In the genomic region with DNA sequence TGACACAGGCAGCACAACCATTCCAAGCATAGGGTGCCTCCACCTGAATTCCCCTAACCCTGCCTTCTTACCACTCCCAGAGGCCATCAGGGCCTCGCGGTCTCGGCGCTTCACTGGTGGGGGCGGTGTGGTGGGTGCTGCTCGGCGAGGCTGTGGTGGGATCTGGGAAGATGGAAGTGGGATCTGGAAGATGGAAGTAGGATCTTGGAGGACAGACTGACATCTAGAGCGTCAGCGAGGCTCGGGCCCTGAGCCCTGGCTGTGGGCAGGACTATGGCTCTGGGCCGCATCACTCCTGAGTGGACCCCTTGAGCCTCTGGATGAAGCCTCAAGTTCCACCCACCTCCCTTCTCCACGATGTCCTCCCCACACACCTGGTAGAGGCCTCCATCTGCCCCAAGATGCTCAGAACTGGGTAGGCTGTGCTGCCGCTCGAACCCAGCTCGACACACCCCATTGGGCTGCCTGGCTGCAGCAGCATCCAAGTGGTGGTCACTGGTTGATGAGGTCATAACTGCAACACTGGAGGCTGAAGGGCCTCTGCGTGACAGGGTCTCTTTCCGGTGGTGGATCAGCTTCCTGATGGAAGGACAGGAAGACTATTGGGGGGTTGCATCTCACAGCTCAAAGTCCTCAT, we compare ENCODE assay signal across 27 cellular contexts. TPM values are rescaled to one million over a fixed set of nuclear protein-coding genes. Genes with fewer than 3 reads are reported as not detected.
DNase-seq lines count a peak whose midpoint lies in the region; ATAC-seq, FAIRE-seq and TF ChIP-seq lines count a peak whose summit lies in the region.
"Had no signal": no experiment of that assay in that cellular context is flagged by ENCODE, and none has a peak within 500 bp of the region (broad histone marks: within the 10 kb centered on the region; RNA-seq: fewer than 3 reads in every experiment).

No MANE protein-coding gene starts in this region.

- in situ Hi-C loops in HepG2 (cut with HindIII; ENCODE audit: extremely low pct_ligation_motif_present, low pct_unique_long_range_greater_than_20kb) = no loop called here

- TF ChIP-seq RAD21 in HepG2 (CRISPR knock-in tag; IDR thresholded peaks at IDR 0.05) = no peak

- no peaks in the 10 kb centered on the region for H3K9me3 Mint-ChIP-seq in nephron progenitor cell
- H3K9me3 Mint-ChIP-seq: CD4-positive, alpha-beta T cell; HFFc6 had no signal

- 95% methylated on average over 12 of the region's 17 CpGs for WGBS in HepG2 (ENCODE audit: low lambda C conversion rate)
- 100% methylated on average over 1 of the region's 17 CpGs for WGBS in right lobe of liver (ENCODE audit: insufficient coverage, low coverage, low lambda C conversion rate, missing lambda C conversion rate)

- no peak overlapping the region for H3K9ac ChIP-seq in HepG2 (ENCODE audit: insufficient read depth, low read depth, low read length)
- H3K9ac ChIP-seq: BLaER1 treated with 17β-estradiol and CSF1 and Interleukin-3, amounts not matched to agents 10 nM and 100 nM had no signal

- 0 out of 2 replicates have a peak, but pooled peaks cover 4% of the 10 kb centered on the region for H4K20me1 ChIP-seq in HepG2 (ENCODE audit: insufficient read depth, low read length)

- H3K36me3 Mint-ChIP-seq in nephron progenitor cell (ENCODE audit: low read depth) = peaks cover 36% of the 10 kb centered on the region

- H3K36me3 ChIP-seq in HepG2 (replicated peaks in 1 of 2; ENCODE audit: control insufficient read depth in 1 of 2, insufficient read depth in 2 of 2, low read length in 2 of 2) (peaks cover 39 to 63% of the 10 kb centered on the region in 2 experiments), right lobe of liver (peaks cover 0 to 11% (median 10%) of the 10 kb centered on the region in 4 donors), ascending aorta (peaks cover 50 to 56% of the 10 kb centered on the region in 2 donors)

- no peak for TF ChIP-seq POLR2A in HepG2 (IDR thresholded peaks at IDR 0.05; ENCODE audit: insufficient read depth in 1 of 2, low read depth in 2 of 2, low read length in 2 of 2)
- TF ChIP-seq POLR2A in right lobe of liver (IDR thresholded peaks at IDR 0.05) = no peak

- peak overlapping the region; percentile 57 for H3K27ac Mint-ChIP-seq in nephron progenitor cell
- H3K27ac Mint-ChIP-seq: CD4-positive, alpha-beta T cell; HFFc6 had no signal

- H3K4me2 ChIP-seq in HepG2 (ENCODE audit: low read depth, low read length) = no peak overlapping the region
- H3K4me2 ChIP-seq: A549 had no signal

- peaks cover 25% of the 10 kb centered on the region for H3K79me2 ChIP-seq in HepG2 (ENCODE audit: insufficient read depth, low read length)

- POLR2A ChIA-PET in HepG2 (lab: Yijun Ruan, JAX) = no interaction called here

- no peak for DNase-seq in HepG2 (ENCODE audit: low spot score)
- DNase-seq in right lobe of liver = no peak
- DNase-seq in nephron progenitor cell = no peak
- peak; percentile 60 for DNase-seq in posterior vena cava (ENCODE audit: low spot score)
- no peak for DNase-seq in ascending aorta (ENCODE audit: low spot score in 2 of 2)
- DNase-seq in SIG-M5 (lab: John Stamatoyannopoulos, UW) = no peak
- DNase-seq in DMS79 treated with DMSO at 0.1 percent for 48 hours (lab: John Stamatoyannopoulos, UW) = no peak
- DNase-seq: AML-193; CD4-positive, alpha-beta T cell; DMS53; GOT3; HFFc6; NCI-H1092; NCI-H1417 treated with DMSO at 0.1 percent for 48 hours; NCI-H1694 treated with DMSO at 0.1 percent for 48 hours; NCI-H2081 treated with DMSO at 0.1 percent for 48 hours; NCI-H2171; NCI-H226; NCI-H510A; NCI-H69 had no signal

- FAIRE-seq in HepG2 (lab: Jason Lieb, UNC) = no peak
- FAIRE-seq: A549, G401.6, HTR-8/SVneo had no signal

- TF ChIP-seq EP300 in HepG2 (IDR thresholded peaks at IDR 0.05; ENCODE audit: low read depth in 2 of 2, low read length in 2 of 2) = no peak
- no peak for TF ChIP-seq EP300 in HepG2 (CRISPR knock-in tag; IDR thresholded peaks at IDR 0.05; ENCODE audit: borderline replicate concordance)

- peaks cover 31% of the 10 kb centered on the region for H3K4me1 Mint-ChIP-seq in nephron progenitor cell

- no peak for ATAC-seq in HepG2
- ATAC-seq in right lobe of liver = no peak
- ATAC-seq: A549, Panc1 had no signal

- H3K27me3 Mint-ChIP-seq in nephron progenitor cell (ENCODE audit: low read depth, poor library complexity) = peaks cover 6% of the 10 kb centered on the region
- H3K27me3 Mint-ChIP-seq: CD4-positive, alpha-beta T cell had no signal

- no TSS peak for BruUV-seq in HepG2 (replicated peaks; lab: Mats Ljungman, UMichigan)

- intact Hi-C loops in HepG2 (cut with micrococcal nuclease; ENCODE audit: unreplicated experiment) = no loop called here
- intact Hi-C loops in right lobe of liver (cut with DNase I) = no loop called here
- intact Hi-C loops in posterior vena cava (cut with DNase I) = loop anchor here in 1 of 2 donors (10.0 kb wide), 1 partner anchor 217 kb away; a partner anchor contains a TSS
- intact Hi-C loops in ascending aorta (cut with DNase I) = no loop called here

- H3K9me3 ChIP-seq in HepG2 (ENCODE audit: low read length) (no peaks in the 10 kb centered on the region), right lobe of liver (no peaks in the 10 kb centered on the region), ascending aorta (no peaks in the 10 kb centered on the region)
- H3K9me3 ChIP-seq: A549; BLaER1 treated with 17β-estradiol and CSF1 and Interleukin-3, amounts not matched to agents 10 nM and 100 nM; HAP-1 had no signal

- H3K4me3 ChIP-seq in HepG2 (replicated peaks in 1 of 3; ENCODE audit: insufficient read depth in 1 of 3, low read depth in 2 of 3, low read length in 3 of 3) = no peak overlapping the region
- no peak overlapping the region for H3K4me3 ChIP-seq in right lobe of liver
- H3K4me3 ChIP-seq in ascending aorta = no peak overlapping the region
- H3K4me3 ChIP-seq: A549; BLaER1 treated with 17β-estradiol and CSF1 and Interleukin-3, amounts not matched to agents 10 nM and 100 nM; HAP-1; SJSA1 had no signal

- TF ChIP-seq CTCF in HepG2 (CRISPR knock-in tag; IDR thresholded peaks at IDR 0.05) = no peak
- TF ChIP-seq CTCF in right lobe of liver (IDR thresholded peaks at IDR 0.05) = no peak
- TF ChIP-seq CTCF in nephron progenitor cell (IDR thresholded peaks at IDR 0.05) = no peak
- no peak for TF ChIP-seq CTCF in ascending aorta (IDR thresholded peaks at IDR 0.05)

- H2AFZ ChIP-seq in HepG2 (ENCODE audit: low read length) = no peak overlapping the region

- H3K4me3 Mint-ChIP-seq in nephron progenitor cell = no peak overlapping the region
- H3K4me3 Mint-ChIP-seq: HFFc6 had no signal

- CTCF ChIA-PET in HepG2 (lab: Yijun Ruan, JAX; ENCODE audit: low intra/inter-chr PET ratio, low total read pairs) = no interaction called here

- H3K27ac ChIP-seq in HepG2 (ENCODE audit: extremely low read length, insufficient read depth, low read length) = no peak overlapping the region
- no peak overlapping the region for H3K27ac ChIP-seq in right lobe of liver
- H3K27ac ChIP-seq in ascending aorta = peak overlapping the region in 1 of 2 donors; percentile 90
- H3K27ac ChIP-seq: A549; BLaER1 treated with 17β-estradiol and CSF1 and Interleukin-3, amounts not matched to agents 10 nM and 100 nM; SJSA1 had no signal

- H3K4me1 ChIP-seq in HepG2 (ENCODE audit: insufficient read depth, low read length) (peaks cover 26% of the 10 kb centered on the region), right lobe of liver (peaks cover 0 to 22% (median 5%) of the 10 kb centered on the region in 4 donors), ascending aorta (peaks cover 10 to 23% of the 10 kb centered on the region in 2 donors)

- no peaks in the 10 kb centered on the region; a peak in 2 of 5 replicates for H3K27me3 ChIP-seq in HepG2 (ENCODE audit: control insufficient read depth in 1 of 2, insufficient read depth in 2 of 2, low read length in 2 of 2)
- no peaks in the 10 kb centered on the region for H3K27me3 ChIP-seq in right lobe of liver
- no peaks in the 10 kb centered on the region for H3K27me3 ChIP-seq in ascending aorta
- H3K27me3 ChIP-seq: BLaER1 treated with 17β-estradiol and CSF1 and Interleukin-3, amounts not matched to agents 10 nM and 100 nM; SJSA1 had no signal

RNA-seq across cellular contexts. Expression of a gene that starts 3.6 kb away (rescaled TPM):
- total RNA-seq in HepG2 (2016; rRNA removed; fragmentation: Illumina TruSeq; extraction: Trizol) (13.5 and 14.3 TPM in 2 replicates), right lobe of liver (10 to 100 TPM in 4 of 6 experiments, 1 to 10 TPM in 2; 6.8 to 27.3 (median 12.3) TPM), posterior vena cava (10 to 100 TPM; 14.0 to 19.8 TPM), ascending aorta (102 TPM)
- 4.8 and 5.0 TPM in 2 replicates for total RNA-seq in HepG2 (2016; cell fraction: cytosol; rRNA removed; fragmentation: Illumina TruSeq; extraction: Trizol; ENCODE audit: low read depth)
- total RNA-seq in HepG2 (2016; cell fraction: insoluble cytoplasmic fraction; rRNA removed; fragmentation: Illumina TruSeq; extraction: Trizol) = 13.6 and 14.6 TPM in 2 replicates
- total RNA-seq in HepG2 (2016; cell fraction: membrane; rRNA removed; fragmentation: Illumina TruSeq; extraction: Trizol) = 10.8 and 12.0 TPM in 2 replicates
- total RNA-seq in HepG2 (2016; cell fraction: nucleus; rRNA removed; fragmentation: Illumina TruSeq; extraction: Trizol) = 12.7 and 17.2 TPM in 2 replicates
- 35.2 and 44.2 TPM in 2 replicates for polyA plus RNA-seq in HepG2 (2011; rRNA removed)
- 25.4 and 38.7 TPM in 2 replicates for polyA plus RNA-seq in HepG2 (2011; cell fraction: cytosol; rRNA removed)
- polyA plus RNA-seq in HepG2 (2011; cell fraction: nucleus; rRNA removed) = 79.3 and 90.0 TPM in 2 replicates
- 14.1 and 18.5 TPM in 2 replicates for polyA plus RNA-seq in HepG2 (2012)
- 6.3 and 6.6 TPM in 2 replicates for polyA plus RNA-seq in HepG2 (2016; cell fraction: cytosol; fragmentation: Illumina TruSeq; extraction: Trizol; ENCODE audit: low read depth)
- 15.7 and 21.1 TPM in 2 replicates for polyA plus RNA-seq in HepG2 (2016; cell fraction: insoluble cytoplasmic fraction; fragmentation: Illumina TruSeq; extraction: Trizol; ENCODE audit: low read depth)
- polyA plus RNA-seq in HepG2 (2016; cell fraction: membrane; fragmentation: Illumina TruSeq; extraction: Trizol; ENCODE audit: low read depth) = 10.6 and 11.9 TPM in 2 replicates
- polyA plus RNA-seq in HepG2 (2016; cell fraction: nucleus; fragmentation: Illumina TruSeq; extraction: Trizol; ENCODE audit: insufficient read depth, low read depth) = 26.0 and 26.3 TPM in 2 replicates
- polyA minus RNA-seq in HepG2 (2011; rRNA and poly(A)+ RNA removed; ENCODE audit: low replicate concordance) = 68.5 and 115 TPM in 2 replicates
- polyA minus RNA-seq in HepG2 (2011; cell fraction: cytosol; rRNA and poly(A)+ RNA removed) = 20.6 and 27.4 TPM in 2 replicates
- polyA minus RNA-seq in HepG2 (2011; cell fraction: nucleus; rRNA and poly(A)+ RNA removed) = 27.7 and 30.7 TPM in 2 replicates

RNA-seq across cellular contexts. Expression of a gene that starts 19.4 kb away (rescaled TPM):
- total RNA-seq in HepG2 (2016; rRNA removed; fragmentation: Illumina TruSeq; extraction: Trizol) = 3.2 and 5.4 TPM in 2 replicates
- total RNA-seq in HepG2 (2016; cell fraction: cytosol; rRNA removed; fragmentation: Illumina TruSeq; extraction: Trizol; ENCODE audit: low read depth) = 0.35 and 0.51 TPM in 2 replicates
- total RNA-seq in HepG2 (2016; cell fraction: insoluble cytoplasmic fraction; rRNA removed; fragmentation: Illumina TruSeq; extraction: Trizol) = 2.7 and 5.4 TPM in 2 replicates
- total RNA-seq in HepG2 (2016; cell fraction: membrane; rRNA removed; fragmentation: Illumina TruSeq; extraction: Trizol) = 1.1 and 1.2 TPM in 2 replicates
- 7.5 and 9.6 TPM in 2 replicates for total RNA-seq in HepG2 (2016; cell fraction: nucleus; rRNA removed; fragmentation: Illumina TruSeq; extraction: Trizol)
- 6.7 and 8.3 TPM in 2 replicates for polyA plus RNA-seq in HepG2 (2011; rRNA removed)
- 4.1 and 5.0 TPM in 2 replicates for polyA plus RNA-seq in HepG2 (2011; cell fraction: cytosol; rRNA removed)
- polyA plus RNA-seq in HepG2 (2011; cell fraction: nucleus; rRNA removed) = 54.2 and 80.2 TPM in 2 replicates
- 8.0 and 10.5 TPM in 2 replicates for polyA plus RNA-seq in HepG2 (2012)
- 0.34 and 0.35 TPM in 2 replicates for polyA plus RNA-seq in HepG2 (2016; cell fraction: cytosol; fragmentation: Illumina TruSeq; extraction: Trizol; ENCODE audit: low read depth)
- 2.4 and 3.0 TPM in 2 replicates for polyA plus RNA-seq in HepG2 (2016; cell fraction: insoluble cytoplasmic fraction; fragmentation: Illumina TruSeq; extraction: Trizol; ENCODE audit: low read depth)
- 0.61 and 0.63 TPM in 2 replicates for polyA plus RNA-seq in HepG2 (2016; cell fraction: membrane; fragmentation: Illumina TruSeq; extraction: Trizol; ENCODE audit: low read depth)
- 27.4 and 28.0 TPM in 2 replicates for polyA plus RNA-seq in HepG2 (2016; cell fraction: nucleus; fragmentation: Illumina TruSeq; extraction: Trizol; ENCODE audit: insufficient read depth, low read depth)
- polyA minus RNA-seq in HepG2 (2011; rRNA and poly(A)+ RNA removed; ENCODE audit: low replicate concordance) = 6.7 and 18.0 TPM in 2 replicates
- 6.9 and 7.0 TPM in 2 replicates for polyA minus RNA-seq in HepG2 (2011; cell fraction: cytosol; rRNA and poly(A)+ RNA removed)
- polyA minus RNA-seq in HepG2 (2011; cell fraction: nucleus; rRNA and poly(A)+ RNA removed) = 18.9 and 19.6 TPM in 2 replicates
- total RNA-seq in right lobe of liver = under 1 TPM; 0.15 to 0.68 (median 0.34) TPM
- total RNA-seq in posterior vena cava = under 1 TPM; 0.65 to 0.67 TPM
- 2.6 TPM for total RNA-seq in ascending aorta

RNA-seq across cellular contexts. Expression of a gene that starts 34.9 kb away (rescaled TPM):
- 65.5 and 85.5 TPM in 2 replicates for total RNA-seq in HepG2 (2016; rRNA removed; fragmentation: Illumina TruSeq; extraction: Trizol)
- 19.4 and 21.6 TPM in 2 replicates for total RNA-seq in HepG2 (2016; cell fraction: cytosol; rRNA removed; fragmentation: Illumina TruSeq; extraction: Trizol; ENCODE audit: low read depth)
- total RNA-seq in HepG2 (2016; cell fraction: insoluble cytoplasmic fraction; rRNA removed; fragmentation: Illumina TruSeq; extraction: Trizol) = 63.7 and 86.9 TPM in 2 replicates
- total RNA-seq in HepG2 (2016; cell fraction: membrane; rRNA removed; fragmentation: Illumina TruSeq; extraction: Trizol) = 32.1 and 38.0 TPM in 2 replicates
- 100 and 109 TPM in 2 replicates for total RNA-seq in HepG2 (2016; cell fraction: nucleus; rRNA removed; fragmentation: Illumina TruSeq; extraction: Trizol)
- polyA plus RNA-seq in HepG2 (2011; rRNA removed) = 112 and 115 TPM in 2 replicates
- polyA plus RNA-seq in HepG2 (2011; cell fraction: cytosol; rRNA removed) = 66.7 and 84.4 TPM in 2 replicates
- 480 and 513 TPM in 2 replicates for polyA plus RNA-seq in HepG2 (2011; cell fraction: nucleus; rRNA removed)
- polyA plus RNA-seq in HepG2 (2012) = 77.2 and 80.7 TPM in 2 replicates
- polyA plus RNA-seq in HepG2 (2016; cell fraction: cytosol; fragmentation: Illumina TruSeq; extraction: Trizol; ENCODE audit: low read depth) = 16.4 and 20.0 TPM in 2 replicates
- 82.8 and 83.9 TPM in 2 replicates for polyA plus RNA-seq in HepG2 (2016; cell fraction: insoluble cytoplasmic fraction; fragmentation: Illumina TruSeq; extraction: Trizol; ENCODE audit: low read depth)
- polyA plus RNA-seq in HepG2 (2016; cell fraction: membrane; fragmentation: Illumina TruSeq; extraction: Trizol; ENCODE audit: low read depth) = 26.4 and 27.7 TPM in 2 replicates
- polyA plus RNA-seq in HepG2 (2016; cell fraction: nucleus; fragmentation: Illumina TruSeq; extraction: Trizol; ENCODE audit: insufficient read depth, low read depth) = 260 and 268 TPM in 2 replicates
- 71.8 and 84.4 TPM in 2 replicates for polyA minus RNA-seq in HepG2 (2011; rRNA and poly(A)+ RNA removed; ENCODE audit: low replicate concordance)
- polyA minus RNA-seq in HepG2 (2011; cell fraction: cytosol; rRNA and poly(A)+ RNA removed) = 23.0 and 26.6 TPM in 2 replicates
- 87.8 and 89.9 TPM in 2 replicates for polyA minus RNA-seq in HepG2 (2011; cell fraction: nucleus; rRNA and poly(A)+ RNA removed)
- total RNA-seq in right lobe of liver = 10 to 100 TPM; 25.4 to 31.4 (median 27.4) TPM
- total RNA-seq in posterior vena cava = 10 to 100 TPM; 24.6 to 33.1 TPM
- total RNA-seq in ascending aorta = 101 TPM

RNA-seq across cellular contexts. Expression of a gene that starts 46.8 kb away (rescaled TPM):
- 10.3 and 40.7 TPM in 2 replicates for total RNA-seq in HepG2 (2016; rRNA removed; fragmentation: Illumina TruSeq; extraction: Trizol)
- 8.0 and 8.2 TPM in 2 replicates for total RNA-seq in HepG2 (2016; cell fraction: cytosol; rRNA removed; fragmentation: Illumina TruSeq; extraction: Trizol; ENCODE audit: low read depth)
- 9.6 and 38.5 TPM in 2 replicates for total RNA-seq in HepG2 (2016; cell fraction: insoluble cytoplasmic fraction; rRNA removed; fragmentation: Illumina TruSeq; extraction: Trizol)
- 8.3 and 9.4 TPM in 2 replicates for total RNA-seq in HepG2 (2016; cell fraction: membrane; rRNA removed; fragmentation: Illumina TruSeq; extraction: Trizol)
- 50.7 and 62.0 TPM in 2 replicates for total RNA-seq in HepG2 (2016; cell fraction: nucleus; rRNA removed; fragmentation: Illumina TruSeq; extraction: Trizol)
- polyA plus RNA-seq in HepG2 (2011; rRNA removed) = 184 and 298 TPM in 2 replicates
- 90.8 and 93.6 TPM in 2 replicates for polyA plus RNA-seq in HepG2 (2011; cell fraction: cytosol; rRNA removed)
- polyA plus RNA-seq in HepG2 (2011; cell fraction: nucleus; rRNA removed) = 3,075 and 3,281 TPM in 2 replicates
- polyA plus RNA-seq in HepG2 (2012) = 163 and 233 TPM in 2 replicates
- 3.5 and 4.6 TPM in 2 replicates for polyA plus RNA-seq in HepG2 (2016; cell fraction: cytosol; fragmentation: Illumina TruSeq; extraction: Trizol; ENCODE audit: low read depth)
- polyA plus RNA-seq in HepG2 (2016; cell fraction: insoluble cytoplasmic fraction; fragmentation: Illumina TruSeq; extraction: Trizol; ENCODE audit: low read depth) = 6.7 and 9.8 TPM in 2 replicates
- polyA plus RNA-seq in HepG2 (2016; cell fraction: membrane; fragmentation: Illumina TruSeq; extraction: Trizol; ENCODE audit: low read depth) = 4.9 and 6.2 TPM in 2 replicates
- 133 and 147 TPM in 2 replicates for polyA plus RNA-seq in HepG2 (2016; cell fraction: nucleus; fragmentation: Illumina TruSeq; extraction: Trizol; ENCODE audit: insufficient read depth, low read depth)
- 56.2 and 422 TPM in 2 replicates for polyA minus RNA-seq in HepG2 (2011; rRNA and poly(A)+ RNA removed; ENCODE audit: low replicate concordance)
- polyA minus RNA-seq in HepG2 (2011; cell fraction: cytosol; rRNA and poly(A)+ RNA removed) = 79.8 and 100 TPM in 2 replicates
- polyA minus RNA-seq in HepG2 (2011; cell fraction: nucleus; rRNA and poly(A)+ RNA removed) = 459 and 526 TPM in 2 replicates
- 1 to 10 TPM; 6.6 to 9.9 (median 8.6) TPM for total RNA-seq in right lobe of liver
- total RNA-seq in posterior vena cava = 10 to 100 TPM in 1 of 2 donors, 1 to 10 TPM in 1; 7.0 to 11.7 TPM
- 28.1 TPM for total RNA-seq in ascending aorta
